12 cellular contexts compared by ENCODE assay signal in genomic region chr7:16063691-16064090, GRCh38.
DNase-seq lines count a peak whose midpoint lies in the region; ATAC-seq and TF ChIP-seq lines count a peak whose summit lies in the region.
"Had no signal": no experiment of that assay in that cellular context is flagged by ENCODE, and none has a peak within 500 bp of the region (broad histone marks: within the 10 kb centered on the region; RNA-seq: fewer than 3 reads in every experiment).

No MANE protein-coding gene starts in this region.

- H3K9ac ChIP-seq in BLaER1 (no peak overlapping the region), fibroblast of lung (ENCODE audit: insufficient read depth, low read length) (no peak overlapping the region)

- no peaks in the 10 kb centered on the region for H3K9me3 ChIP-seq in BLaER1
- no peaks in the 10 kb centered on the region for H3K9me3 ChIP-seq in fibroblast of lung (ENCODE audit: control insufficient read depth, insufficient read depth, low read depth, low read length)
- H3K9me3 ChIP-seq in psoas muscle, result no peaks in the 10 kb centered on the region
- H3K9me3 ChIP-seq in OCI-LY7 (ENCODE audit: low read length), result no peaks in the 10 kb centered on the region

- 16 to 35% (median 20%) methylated on average over 5 of the region's 5 CpGs for WGBS in psoas muscle, 3 donors

- BruUV-seq in OCI-LY7 (replicated peaks; lab: Mats Ljungman, UMichigan), result no TSS peak

- no peak for TF ChIP-seq CTCF in fibroblast of lung (conservative IDR thresholded peaks at IDR 0.05 in 1 of 2, IDR thresholded peaks at IDR 0.05 in 1 of 2; ENCODE audit: low read depth in 1 of 2, low read length in 2 of 2)
- no peak for TF ChIP-seq CTCF in psoas muscle (IDR thresholded peaks at IDR 0.05)
- TF ChIP-seq CTCF in OCI-LY7 (conservative IDR thresholded peaks at IDR 0.05; ENCODE audit: low read length), result no peak

- CTCF ChIA-PET in OCI-LY7 (lab: Charles Lee; ENCODE audit: unreplicated experiment), result no interaction called here

- H3K27ac ChIP-seq in BLaER1, result no peak overlapping the region
- H3K27ac ChIP-seq in fibroblast of lung (ENCODE audit: insufficient read depth, low read length), result no peak overlapping the region
- H3K27ac ChIP-seq in psoas muscle, result peak overlapping the region; percentile 56
- H3K27ac ChIP-seq in OCI-LY7 (ENCODE audit: low read depth, low read length, poor library complexity, severe bottlenecking), result no peak overlapping the region

- no peak overlapping the region for H2AFZ ChIP-seq in fibroblast of lung (ENCODE audit: low read length)
- H2AFZ ChIP-seq in OCI-LY7 (ENCODE audit: low read length), result no peak overlapping the region

- peak overlapping the region; percentile 42 for H3K4me2 ChIP-seq in BLaER1
- H3K4me2 ChIP-seq in fibroblast of lung (ENCODE audit: extremely low read depth, insufficient read depth, low read length), result peak overlapping the region; percentile 52
- no peak overlapping the region for H3K4me2 ChIP-seq in OCI-LY7 (ENCODE audit: low read length)

- H4K20me1 ChIP-seq in BLaER1 (no peaks in the 10 kb centered on the region), fibroblast of lung (ENCODE audit: control insufficient read depth, extremely low read depth, insufficient read depth, low read length) (no peaks in the 10 kb centered on the region), OCI-LY7 (ENCODE audit: insufficient read depth, low read length) (no peaks in the 10 kb centered on the region)

- H3K4me3 ChIP-seq in BLaER1 (no peak overlapping the region), fibroblast of lung (replicated peaks in 1 of 4; ENCODE audit: control extremely low read depth in 1 of 4, insufficient read depth in 1 of 4, low read depth in 3 of 4, low read length in 4 of 4) (no peak overlapping the region), psoas muscle (peak overlapping the region; percentile 41), OCI-LY7 (ENCODE audit: low read depth, low read length, poor library complexity, severe bottlenecking) (no peak overlapping the region)

- H3K36me3 ChIP-seq in BLaER1, result no peaks in the 10 kb centered on the region
- H3K36me3 ChIP-seq in fibroblast of lung (ENCODE audit: control insufficient read depth, insufficient read depth, low read length), result no peaks in the 10 kb centered on the region
- no peaks in the 10 kb centered on the region for H3K36me3 ChIP-seq in psoas muscle (ENCODE audit: insufficient read depth in 1 of 2, low read depth in 1 of 2)
- H3K36me3 ChIP-seq in OCI-LY7 (ENCODE audit: insufficient read depth, low read length), result no peaks in the 10 kb centered on the region

- ATAC-seq in psoas muscle, result peak in 1 of 4 donors; percentile 45
- no peak for ATAC-seq in GM18498 (IDR thresholded peaks at IDR 0.05; ENCODE audit: unreplicated experiment)
- ATAC-seq in GM21367 (IDR thresholded peaks at IDR 0.05; ENCODE audit: unreplicated experiment), result no peak

- no peaks in the 10 kb centered on the region for H3K9me2 ChIP-seq in OCI-LY7 (ENCODE audit: insufficient read depth, low read length)

- intact Hi-C loops in psoas muscle (cut with DNase I) (loop anchor here (10.0 kb wide), 2 partner anchors 319 to 379 kb away; partner anchors contain the start of gene MEOX2 (in 1 of the 2)), OCI-LY7 (cut with micrococcal nuclease; ENCODE audit: unreplicated experiment) (no loop called here)

- no peaks in the 10 kb centered on the region for H3K79me2 ChIP-seq in fibroblast of lung (ENCODE audit: control insufficient read depth, insufficient read depth, low read length)
- no peaks in the 10 kb centered on the region for H3K79me2 ChIP-seq in OCI-LY7 (ENCODE audit: insufficient read depth, low read depth, low read length)

- POLR2A ChIA-PET in OCI-LY7 (lab: Charles Lee), result no interaction called here

- peaks cover 44% of the 10 kb centered on the region for H3K4me1 ChIP-seq in BLaER1
- H3K4me1 ChIP-seq in fibroblast of lung (ENCODE audit: control insufficient read depth, extremely low read depth, insufficient read depth, low read length), result peaks cover 4% of the 10 kb centered on the region
- peaks cover 14% of the 10 kb centered on the region for H3K4me1 ChIP-seq in psoas muscle
- no peaks in the 10 kb centered on the region for H3K4me1 ChIP-seq in OCI-LY7 (ENCODE audit: insufficient read depth, low read length, poor library complexity, severe bottlenecking)

- H3K27me3 ChIP-seq in BLaER1, result no peaks in the 10 kb centered on the region
- H3K27me3 ChIP-seq in fibroblast of lung (ENCODE audit: control insufficient read depth, insufficient read depth, low read length), result peaks cover 2% of the 10 kb centered on the region
- H3K27me3 ChIP-seq in psoas muscle (ENCODE audit: insufficient read depth in 3 of 3, low read length in 2 of 3), result no peaks in the 10 kb centered on the region

- peak; percentile 1 for DNase-seq in NCI-H524 treated with DMSO at 0.1 percent for 48 hours (lab: John Stamatoyannopoulos, UW)
- peak in 1 of 2 donors; percentile 75 for DNase-seq in fibroblast of lung (ENCODE audit: low read depth in 2 of 2)
- no peak for DNase-seq in psoas muscle
- DNase-seq in OCI-LY7 (ENCODE audit: low spot score), result no peak
- DNase-seq in central memory CD4-positive, alpha-beta T cell, result no peak
- DNase-seq: activated CD4-positive, alpha-beta T cell treated with anti-CD3 and anti-CD28 coated beads for 48 hours; hypothalamus; SHP77 treated with DMSO at 0.1 percent for 48 hours; stimulated activated CD4-positive, alpha-beta T cell treated with anti-CD3 and anti-CD28 coated beads, Interleukin-4, amount 100 ng/mL, for 24 hours had no signal
